ENCODE assay signal across 6 cellular contexts in the genomic region with DNA sequence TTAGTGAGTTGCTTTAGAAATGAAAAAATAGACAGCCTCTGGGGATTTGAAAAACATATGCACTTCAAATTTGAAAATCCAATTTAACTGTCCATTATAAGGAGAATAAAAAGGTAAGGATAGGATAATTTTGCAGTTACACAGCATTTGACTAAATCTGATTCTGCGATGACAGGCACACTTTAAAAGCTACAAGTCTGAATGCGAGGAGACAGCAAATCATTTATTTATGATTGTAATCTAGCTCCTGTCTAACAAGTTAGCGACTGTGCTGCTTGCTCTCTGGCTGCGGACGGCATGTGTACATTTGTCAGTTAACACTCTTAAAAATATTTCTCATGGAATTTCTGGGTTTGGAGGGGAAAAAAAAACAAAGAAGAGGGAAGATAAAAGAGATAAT.
"Had no signal": no experiment of that assay in that cellular context is flagged by ENCODE, and none has a peak within 500 bp of the region (broad histone marks: within the 10 kb centered on the region; RNA-seq: fewer than 3 reads in every experiment).

No MANE protein-coding gene starts in this region.

- DNase-seq: GM23248, GOT3, H7, HFFc6 had no signal

- H3K4me3 ChIP-seq: GM23248, HAP-1 had no signal

- H3K9ac ChIP-seq: GM23248 had no signal

- H3K9me3 ChIP-seq: HAP-1 had no signal

- H3K27ac ChIP-seq: GM23248, HL-60 had no signal

- H2AFZ ChIP-seq: GM23248 had no signal

- H3K4me1 ChIP-seq: HAP-1 had no signal

- H3K36me3 ChIP-seq: HAP-1 had no signal
